In the genomic region with DNA sequence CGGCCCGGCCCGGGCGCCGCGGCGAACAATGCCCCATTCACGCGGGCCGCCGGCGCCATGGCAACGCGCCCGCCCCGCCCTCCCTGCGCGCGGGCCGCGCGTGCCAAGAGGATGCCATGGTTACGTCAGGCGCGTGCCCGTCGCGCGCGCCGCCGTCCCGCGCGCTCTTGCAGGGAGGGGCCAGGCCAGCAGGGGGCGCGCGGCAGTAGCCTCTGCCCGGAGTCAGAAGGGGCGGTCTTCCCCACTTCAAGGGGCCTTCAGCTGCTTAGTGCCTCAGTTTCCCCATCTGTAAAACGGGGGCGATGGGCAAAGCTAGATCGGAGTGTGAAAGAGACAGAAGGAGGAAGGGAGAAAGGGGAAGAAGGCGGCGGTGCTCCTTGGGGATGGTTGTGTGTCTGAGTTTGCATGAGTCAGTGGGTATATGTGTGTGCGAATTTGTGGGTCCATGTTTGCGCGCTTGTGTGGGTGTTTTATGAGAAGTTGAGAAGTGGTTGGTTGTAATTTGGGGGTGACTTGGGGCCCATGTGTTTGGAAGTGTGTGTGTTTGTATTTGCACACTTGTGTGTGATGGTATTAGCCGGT, we compare ENCODE assay signal across 8 cellular contexts. TPM values are rescaled to one million over a fixed set of nuclear protein-coding genes. Genes with fewer than 3 reads are reported as not detected.
DNase-seq lines count a peak whose midpoint lies in the region; ATAC-seq and TF ChIP-seq lines count a peak whose summit lies in the region.

No MANE protein-coding gene starts in this region.

- H3K9me3 Mint-ChIP-seq in CD4-positive, CD25-positive, alpha-beta regulatory T cell: no peaks in the 10 kb centered on the region
- H3K9me3 Mint-ChIP-seq in endodermal cell (no peaks in the 10 kb centered on the region), mesothelial cell of epicardium (no peaks in the 10 kb centered on the region)

- H3K4me3 ChIP-seq in CD4-positive, CD25-positive, alpha-beta regulatory T cell (ENCODE audit: low read depth, low read length): no peak overlapping the region
- peak overlapping the region; percentile 68 for H3K4me3 ChIP-seq in endodermal cell (ENCODE audit: low read length)

- WGBS in endodermal cell (ENCODE audit: insufficient coverage in 1 of 2, insufficient read length in 1 of 2), 2 experiments: 11 to 28% methylated on average over 15 to 49 of the region's 49 CpGs

- H3K4me3 Mint-ChIP-seq in CD4-positive, CD25-positive, alpha-beta regulatory T cell: no peak overlapping the region
- no peak overlapping the region for H3K4me3 Mint-ChIP-seq in endodermal cell
- no peak overlapping the region for H3K4me3 Mint-ChIP-seq in mesothelial cell of epicardium

- DNase-seq in CD4-positive, CD25-positive, alpha-beta regulatory T cell: peak; percentile 61 to 78 (median 74)
- DNase-seq in HEK293T (ENCODE audit: extremely low spot score) (peak; percentile 90), NCI-H82 treated with DMSO at 0.1 percent for 48 hours (lab: John Stamatoyannopoulos, UW; ENCODE audit: unreplicated experiment) (peak; percentile 52), endodermal cell (peak; percentile 93), mesothelial cell of epicardium (ENCODE audit: low spot score in 2 of 2, unreplicated experiment in 2 of 2) (peak; percentile 80 to 91)
- DNase-seq in activated CD8-positive, alpha-beta memory T cell treated with anti-CD3 and anti-CD28 coated beads for 24 hours: peak; percentile 95
- peak; percentile 43 to 56 for DNase-seq in stimulated activated CD8-positive, alpha-beta memory T cell treated with anti-CD3 and anti-CD28 coated beads, Interleukin-15, amount 100 ng/mL, for 4 hours (ENCODE audit: low read depth in 2 of 2)

- H3K27me3 ChIP-seq in CD4-positive, CD25-positive, alpha-beta regulatory T cell (ENCODE audit: control insufficient read depth, insufficient read depth, low read length): peaks cover 1% of the 10 kb centered on the region
- H3K27me3 ChIP-seq in endodermal cell (ENCODE audit: control insufficient read depth, insufficient read depth, low read length, poor library complexity, severe bottlenecking): peaks cover 64% of the 10 kb centered on the region

- peak; percentile 97 for TF ChIP-seq CTCF in endodermal cell (conservative IDR thresholded peaks at IDR 0.05)
- peak; percentile 91 for TF ChIP-seq CTCF in mesothelial cell of epicardium (IDR thresholded peaks at IDR 0.05; ENCODE audit: unreplicated experiment)

- peaks cover 12% of the 10 kb centered on the region for H3K4me1 ChIP-seq in CD4-positive, CD25-positive, alpha-beta regulatory T cell (ENCODE audit: control insufficient read depth, insufficient read depth, low read length, poor library complexity, severe bottlenecking)
- H3K4me1 ChIP-seq in endodermal cell (ENCODE audit: control insufficient read depth, insufficient read depth, low read length): no peaks in the 10 kb centered on the region

- H3K9me3 ChIP-seq in CD4-positive, CD25-positive, alpha-beta regulatory T cell (ENCODE audit: control insufficient read depth in 2 of 2, low read length in 2 of 2): no peaks in the 10 kb centered on the region
- no peaks in the 10 kb centered on the region for H3K9me3 ChIP-seq in endodermal cell (ENCODE audit: control insufficient read depth, low read length)

- peaks cover 9% of the 10 kb centered on the region for H3K27me3 Mint-ChIP-seq in CD4-positive, CD25-positive, alpha-beta regulatory T cell
- H3K27me3 Mint-ChIP-seq in endodermal cell (ENCODE audit: insufficient read depth) (peaks cover 18% of the 10 kb centered on the region), mesothelial cell of epicardium (ENCODE audit: low read depth) (peaks cover 32% of the 10 kb centered on the region)

- H3K27ac Mint-ChIP-seq in CD4-positive, CD25-positive, alpha-beta regulatory T cell: no peak overlapping the region
- H3K27ac Mint-ChIP-seq in endodermal cell (no peak overlapping the region), mesothelial cell of epicardium (no peak overlapping the region)

- peaks cover 0 to 2% (median 0%) of the 10 kb centered on the region in 4 donors for H3K4me1 Mint-ChIP-seq in CD4-positive, CD25-positive, alpha-beta regulatory T cell
- H3K4me1 Mint-ChIP-seq in endodermal cell (no peaks in the 10 kb centered on the region), mesothelial cell of epicardium (no peaks in the 10 kb centered on the region)

- no peaks in the 10 kb centered on the region for H3K36me3 Mint-ChIP-seq in CD4-positive, CD25-positive, alpha-beta regulatory T cell
- H3K36me3 Mint-ChIP-seq in endodermal cell (ENCODE audit: low read depth) (no peaks in the 10 kb centered on the region), mesothelial cell of epicardium (no peaks in the 10 kb centered on the region)

- ATAC-seq in CD4-positive, CD25-positive, alpha-beta regulatory T cell (ENCODE audit: low read depth in 2 of 2): peak; percentile 80 to 84
- ATAC-seq in GM21619 (IDR thresholded peaks at IDR 0.05; ENCODE audit: unreplicated experiment): no peak

- CTCF ChIA-PET in HEK293T (lab: Yijun Ruan, JAX): interaction anchor here (0.6 to 2.1 kb wide), 5 partner anchors 45 to 96 kb away, joined by 3 to 11 read pairs (median 4); no protein-coding TSS in a partner anchor

- H3K9ac ChIP-seq in endodermal cell (ENCODE audit: extremely low read depth, low read length, poor library complexity, severe bottlenecking): no peak overlapping the region

- no peaks in the 10 kb centered on the region for H3K36me3 ChIP-seq in CD4-positive, CD25-positive, alpha-beta regulatory T cell (ENCODE audit: control insufficient read depth, insufficient read depth, low read length)
- H3K36me3 ChIP-seq in endodermal cell (ENCODE audit: control insufficient read depth, insufficient read depth, low read length): no peaks in the 10 kb centered on the region

- H3K27ac ChIP-seq in CD4-positive, CD25-positive, alpha-beta regulatory T cell (ENCODE audit: insufficient read depth, low read length, poor library complexity, severe bottlenecking): no peak overlapping the region
- no peak overlapping the region for H3K27ac ChIP-seq in endodermal cell (ENCODE audit: low read depth, low read length)

- POLR2A ChIA-PET in HEK293T (lab: Yijun Ruan, JAX): interaction anchor here (1.0 kb wide), 1 partner anchor 77 kb away, joined by 4 read pairs; no protein-coding TSS in a partner anchor

TF ChIP-seq in HEK293T, 16 proteins besides CTCF, POLR2A, EP300 and RAD21:
- TF ChIP-seq, protein P1, sequence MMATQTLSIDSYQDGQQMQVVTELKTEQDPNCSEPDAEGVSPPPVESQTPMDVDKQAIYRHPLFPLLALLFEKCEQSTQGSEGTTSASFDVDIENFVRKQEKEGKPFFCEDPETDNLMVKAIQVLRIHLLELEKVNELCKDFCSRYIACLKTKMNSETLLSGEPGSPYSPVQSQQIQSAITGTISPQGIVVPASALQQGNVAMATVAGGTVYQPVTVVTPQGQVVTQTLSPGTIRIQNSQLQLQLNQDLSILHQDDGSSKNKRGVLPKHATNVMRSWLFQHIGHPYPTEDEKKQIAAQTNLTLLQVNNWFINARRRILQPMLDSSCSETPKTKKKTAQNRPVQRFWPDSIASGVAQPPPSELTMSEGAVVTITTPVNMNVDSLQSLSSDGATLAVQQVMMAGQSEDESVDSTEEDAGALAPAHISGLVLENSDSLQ (IDR thresholded peaks at IDR 0.05): no peak
- TF ChIP-seq FOXK2 (IDR thresholded peaks at IDR 0.05) (no peak), ARNT (IDR thresholded peaks at IDR 0.05) (no peak), CTBP1 (IDR thresholded peaks at IDR 0.05; ENCODE audit: borderline replicate concordance) (no peak), LEF1 (IDR thresholded peaks at IDR 0.05; ENCODE audit: borderline replicate concordance) (no peak), TARDBP (IDR thresholded peaks at IDR 0.05) (no peak), SUZ12 (IDR thresholded peaks at IDR 0.05) (no peak), ELF4 (IDR thresholded peaks at IDR 0.05) (no peak), L3MBTL2 (conservative IDR thresholded peaks at IDR 0.05) (no peak), FOXA1 (IDR thresholded peaks at IDR 0.05) (no peak)

RNA-seq across cellular contexts. Expression of gene NFIX, which starts 11.6 kb away (rescaled TPM):
- total RNA-seq in CD4-positive, CD25-positive, alpha-beta regulatory T cell: 1.2 TPM
- polyA plus RNA-seq in CD4-positive, CD25-positive, alpha-beta regulatory T cell: under 1 TPM in 1 of 4 donors, not detected in 3; 0.15 TPM
- total RNA-seq in endodermal cell (under 1 TPM; 0.22 to 0.40 TPM), mesothelial cell of epicardium (52.4 to 55.5 TPM (median 53.8 TPM) in 3 replicates)
- polyA plus RNA-seq in endodermal cell (2013, experiment 1 of 2): 0.93 TPM
- 0.70 TPM for polyA plus RNA-seq in endodermal cell (2013, experiment 2 of 2)

RNA-seq across cellular contexts. Expression of gene DAND5, which starts 14.3 kb away (rescaled TPM):
- not detected for total RNA-seq in CD4-positive, CD25-positive, alpha-beta regulatory T cell
- not detected for polyA plus RNA-seq in CD4-positive, CD25-positive, alpha-beta regulatory T cell
- total RNA-seq in endodermal cell (under 1 TPM; 0.13 to 0.40 TPM), mesothelial cell of epicardium (0.16 TPM in 1 of 3 replicates, not detected in the others)
- polyA plus RNA-seq in endodermal cell (2013, experiment 1 of 2): not detected
- not detected for polyA plus RNA-seq in endodermal cell (2013, experiment 2 of 2)

RNA-seq across cellular contexts. Expression of gene GADD45GIP1, which starts 26.6 kb away (rescaled TPM):
- 7.4 TPM for total RNA-seq in CD4-positive, CD25-positive, alpha-beta regulatory T cell
- 10 to 100 TPM; 57.2 to 71.9 (median 66.6) TPM for polyA plus RNA-seq in CD4-positive, CD25-positive, alpha-beta regulatory T cell
- 10 to 100 TPM; 31.0 to 34.9 TPM for total RNA-seq in endodermal cell
- polyA plus RNA-seq in endodermal cell (2013, experiment 1 of 2): 37.5 TPM
- 41.7 TPM for polyA plus RNA-seq in endodermal cell (2013, experiment 2 of 2)
- total RNA-seq in mesothelial cell of epicardium: 18.7 to 19.1 TPM (median 18.8 TPM) in 3 replicates

RNA-seq across cellular contexts. Expression of gene RAD23A, which starts 38.0 kb away (rescaled TPM):
- total RNA-seq in CD4-positive, CD25-positive, alpha-beta regulatory T cell: 80.9 TPM
- polyA plus RNA-seq in CD4-positive, CD25-positive, alpha-beta regulatory T cell: 10 to 100 TPM; 73.8 to 85.0 (median 78.1) TPM
- total RNA-seq in endodermal cell (100 to 1,000 TPM in 1 of 2 donors, 10 to 100 TPM in 1; 75.5 to 117 TPM), mesothelial cell of epicardium (78.6 to 87.4 TPM (median 80.7 TPM) in 3 replicates)
- polyA plus RNA-seq in endodermal cell (2013, experiment 1 of 2): 91.9 TPM
- polyA plus RNA-seq in endodermal cell (2013, experiment 2 of 2): 87.3 TPM

RNA-seq across cellular contexts. Expression of gene CALR, which starts 45.2 kb away (rescaled TPM):
- 484 TPM for total RNA-seq in CD4-positive, CD25-positive, alpha-beta regulatory T cell
- polyA plus RNA-seq in CD4-positive, CD25-positive, alpha-beta regulatory T cell: 100 to 1,000 TPM; 113 to 172 (median 149) TPM
- total RNA-seq in endodermal cell (1,000 to 10,000 TPM in 1 of 2 donors, 100 to 1,000 TPM in 1; 873 to 1,303 TPM), mesothelial cell of epicardium (863 to 886 TPM (median 869 TPM) in 3 replicates)
- polyA plus RNA-seq in endodermal cell (2013, experiment 1 of 2): 723 TPM
- polyA plus RNA-seq in endodermal cell (2013, experiment 2 of 2): 735 TPM

Comparison
In these comparisons a context has a peak if more than half of its experiments do, and no peak if none do; other contexts are left out.
1. RNA of gene NFIX, which starts 11.6 kb away (total RNA-seq): 52.4 to 55.5 TPM in mesothelial cell of epicardium; 1.2 TPM in CD4-positive, CD25-positive, alpha-beta regulatory T cell (single experiment) and 0.22 to 0.40 TPM in endodermal cell; every median in the first group is over 10 times any median in the second.
2. Peak in every context shown above with its lines, with median percentiles within 50 percentile points of each other: DNase-seq.